In genomic region chr2:241399941-241400922, GRCh38 we compare ENCODE assay signal across 26 cellular contexts. TPM values are rescaled to one million over a fixed set of nuclear protein-coding genes. Genes with fewer than 3 reads are reported as not detected.
DNase-seq lines count a peak whose midpoint lies in the region; ATAC-seq, FAIRE-seq and TF ChIP-seq lines count a peak whose summit lies in the region.
"Had no signal": no experiment of that assay in that cellular context is flagged by ENCODE, and none has a peak within 500 bp of the region (broad histone marks: within the 10 kb centered on the region; RNA-seq: fewer than 3 reads in every experiment).

No MANE protein-coding gene starts in this region.

- H3K27ac ChIP-seq in RWPE2 (ENCODE audit: poor library complexity, severe bottlenecking) (no peak overlapping the region), HepG2 (ENCODE audit: extremely low read length, insufficient read depth, low read length) (no peak overlapping the region), transverse colon (peak overlapping the region; percentile 49 to 78 (median 64))
- H3K27ac ChIP-seq: neutrophil had no signal

- H3K9me3 ChIP-seq in RWPE2 (ENCODE audit: severe bottlenecking) (no peaks in the 10 kb centered on the region), HepG2 (ENCODE audit: low read length) (no peaks in the 10 kb centered on the region), transverse colon (no peaks in the 10 kb centered on the region)
- H3K9me3 ChIP-seq: neutrophil had no signal

- no peak overlapping the region for H2AFZ ChIP-seq in HepG2 (ENCODE audit: low read length)

- CTCF ChIA-PET in HepG2 (lab: Yijun Ruan, JAX; ENCODE audit: low intra/inter-chr PET ratio, low total read pairs) = no interaction called here

- no peaks in the 10 kb centered on the region for H3K4me1 Mint-ChIP-seq in stimulated activated effector memory CD8-positive, alpha-beta T cell treated with anti-CD3 and anti-CD28 coated beads, Interleukin-12 subunit alpha, Interleukin-12 subunit beta, amount 100 ng/mL, for 72 hours
- H3K4me1 Mint-ChIP-seq: activated CD8-positive, alpha-beta memory T cell treated with anti-CD3 and anti-CD28 coated beads, Interleukin-2, amount 10 ng/mL, durations not matched to agents 7 days and 5 days; activated naive CD4-positive, alpha-beta T cell treated with anti-CD3 and anti-CD28 coated beads, Interleukin-2, amount 10 ng/mL, durations not matched to agents 7 days and 5 days; CD8-positive, alpha-beta memory T cell; T-helper 17 cell had no signal

- H3K4me3 ChIP-seq in RWPE2 (ENCODE audit: severe bottlenecking) (no peak overlapping the region), HepG2 (replicated peaks in 1 of 3; ENCODE audit: insufficient read depth in 1 of 3, low read depth in 2 of 3, low read length in 3 of 3) (no peak overlapping the region), transverse colon (no peak overlapping the region)
- H3K4me3 ChIP-seq: lung had no signal

- no peak for TF ChIP-seq RAD21 in HepG2 (CRISPR knock-in tag; IDR thresholded peaks at IDR 0.05)

- POLR2A ChIA-PET in HepG2 (lab: Yijun Ruan, JAX) = no interaction called here

- no peak overlapping the region for H3K27ac Mint-ChIP-seq in stimulated activated effector memory CD8-positive, alpha-beta T cell treated with anti-CD3 and anti-CD28 coated beads, Interleukin-12 subunit alpha, Interleukin-12 subunit beta, amount 100 ng/mL, for 72 hours
- H3K27ac Mint-ChIP-seq: activated CD8-positive, alpha-beta memory T cell treated with anti-CD3 and anti-CD28 coated beads, Interleukin-2, amount 10 ng/mL, durations not matched to agents 7 days and 5 days; activated naive CD4-positive, alpha-beta T cell treated with anti-CD3 and anti-CD28 coated beads, Interleukin-2, amount 10 ng/mL, durations not matched to agents 7 days and 5 days; activated T-cell treated with anti-CD3 and anti-CD28 coated beads, Interleukin-2, amount 50 U/mL, for 72 hours; B cell; T-helper 17 cell had no signal

- no TSS peak for BruUV-seq in HepG2 (replicated peaks; lab: Mats Ljungman, UMichigan)

- H3K4me1 ChIP-seq in RWPE2 (ENCODE audit: insufficient read depth, poor library complexity, severe bottlenecking) (no peaks in the 10 kb centered on the region), HepG2 (ENCODE audit: insufficient read depth, low read length) (peaks cover 21% of the 10 kb centered on the region), transverse colon (peaks cover 0 to 28% (median 14%) of the 10 kb centered on the region in 4 donors)

- H3K4me3 Mint-ChIP-seq in stimulated activated effector memory CD8-positive, alpha-beta T cell treated with anti-CD3 and anti-CD28 coated beads, Interleukin-12 subunit alpha, Interleukin-12 subunit beta, amount 100 ng/mL, for 72 hours = no peak overlapping the region
- H3K4me3 Mint-ChIP-seq: activated CD8-positive, alpha-beta memory T cell treated with anti-CD3 and anti-CD28 coated beads, Interleukin-2, amount 10 ng/mL, durations not matched to agents 7 days and 5 days; activated naive CD4-positive, alpha-beta T cell treated with anti-CD3 and anti-CD28 coated beads, Interleukin-2, amount 10 ng/mL, durations not matched to agents 7 days and 5 days; activated T-cell treated with anti-CD3 and anti-CD28 coated beads, Interleukin-2, amount 50 U/mL, for 72 hours; B cell; CD8-positive, alpha-beta memory T cell; T-helper 17 cell had no signal

- ATAC-seq in RWPE2 (ENCODE audit: low read depth) (0 out of 3 replicates have a peak, but pooled peaks have one; percentile 25), HepG2 (peak; percentile 89), HG02623 (IDR thresholded peaks at IDR 0.05; ENCODE audit: unreplicated experiment) (no peak)
- no peak for ATAC-seq in stimulated activated effector memory CD8-positive, alpha-beta T cell treated with anti-CD3 and anti-CD28 coated beads, Interleukin-12 subunit alpha, Interleukin-12 subunit beta, amount 100 ng/mL, for 72 hours
- ATAC-seq: activated CD8-positive, alpha-beta memory T cell treated with anti-CD3 and anti-CD28 coated beads, Interleukin-2, amount 10 ng/mL, durations not matched to agents 7 days and 5 days; activated T-cell treated with anti-CD3 and anti-CD28 coated beads, Interleukin-2, amount 50 U/mL, for 72 hours; T-helper 17 cell had no signal

- no peak overlapping the region for H3K4me2 ChIP-seq in HepG2 (ENCODE audit: low read depth, low read length)

- TF ChIP-seq EP300 in HepG2 (IDR thresholded peaks at IDR 0.05; ENCODE audit: low read depth in 2 of 2, low read length in 2 of 2) = no peak
- no peak for TF ChIP-seq EP300 in HepG2 (CRISPR knock-in tag; IDR thresholded peaks at IDR 0.05; ENCODE audit: borderline replicate concordance)
- TF ChIP-seq EP300 in transverse colon (IDR thresholded peaks at IDR 0.05; ENCODE audit: low read depth) = no peak

- H3K36me3 Mint-ChIP-seq in stimulated activated effector memory CD8-positive, alpha-beta T cell treated with anti-CD3 and anti-CD28 coated beads, Interleukin-12 subunit alpha, Interleukin-12 subunit beta, amount 100 ng/mL, for 72 hours = peaks cover 7% of the 10 kb centered on the region
- H3K36me3 Mint-ChIP-seq: activated naive CD4-positive, alpha-beta T cell treated with anti-CD3 and anti-CD28 coated beads, Interleukin-2, amount 10 ng/mL, durations not matched to agents 7 days and 5 days had no signal

- in situ Hi-C loops in HepG2 (cut with HindIII; ENCODE audit: extremely low pct_ligation_motif_present, low pct_unique_long_range_greater_than_20kb) (no loop called here), transverse colon (cut with MboI; ENCODE audit: low pct_ligation_motif_present in 1 of 4, low pct_unique_long_range_greater_than_20kb in 1 of 4, low sequenced_read_pairs in 3 of 4) (no loop called here)

- no peak for TF ChIP-seq CTCF in RWPE2 (IDR thresholded peaks at IDR 0.05; ENCODE audit: poor library complexity, severe bottlenecking)
- TF ChIP-seq CTCF in HepG2 (CRISPR knock-in tag; IDR thresholded peaks at IDR 0.05) = no peak
- no peak for TF ChIP-seq CTCF in transverse colon (IDR thresholded peaks at IDR 0.05)

- H3K9me3 Mint-ChIP-seq in stimulated activated effector memory CD8-positive, alpha-beta T cell treated with anti-CD3 and anti-CD28 coated beads, Interleukin-12 subunit alpha, Interleukin-12 subunit beta, amount 100 ng/mL, for 72 hours = no peaks in the 10 kb centered on the region
- H3K9me3 Mint-ChIP-seq: activated naive CD4-positive, alpha-beta T cell treated with anti-CD3 and anti-CD28 coated beads, Interleukin-2, amount 10 ng/mL, durations not matched to agents 7 days and 5 days; activated T-cell treated with anti-CD3 and anti-CD28 coated beads, Interleukin-2, amount 50 U/mL, for 72 hours; CD8-positive, alpha-beta memory T cell had no signal

- H3K27me3 ChIP-seq in RWPE2 (ENCODE audit: insufficient read depth, poor library complexity, severe bottlenecking) (no peaks in the 10 kb centered on the region), HepG2 (ENCODE audit: control insufficient read depth in 1 of 2, insufficient read depth in 2 of 2, low read length in 2 of 2) (no peaks in the 10 kb centered on the region), transverse colon (no peaks in the 10 kb centered on the region)
- H3K27me3 ChIP-seq: neutrophil had no signal

- H4K20me1 ChIP-seq in HepG2 (ENCODE audit: insufficient read depth, low read length) = peaks cover 7% of the 10 kb centered on the region; the same call in 1 of the 2 replicates

- intact Hi-C loops in HepG2 (cut with micrococcal nuclease; ENCODE audit: unreplicated experiment) (no loop called here), transverse colon (cut with DNase I; ENCODE audit: low total_unique reads) (no loop called here)

- TF ChIP-seq POLR2A in HepG2 (IDR thresholded peaks at IDR 0.05; ENCODE audit: insufficient read depth in 1 of 2, low read depth in 2 of 2, low read length in 2 of 2) = no peak
- TF ChIP-seq POLR2A in transverse colon (IDR thresholded peaks at IDR 0.05) = peak; percentile 29

- WGBS in HepG2 (ENCODE audit: low lambda C conversion rate) = 63% methylated on average over 10 of the region's 10 CpGs
- WGBS in transverse colon (ENCODE audit: low coverage in 1 of 2), 2 donors = 46% methylated on average over 10 of the region's 10 CpGs; no CpG with 5 or more reads in 1 of the 2 donors

- H3K9ac ChIP-seq in HepG2 (ENCODE audit: insufficient read depth, low read depth, low read length) = no peak overlapping the region

- FAIRE-seq in HepG2 (lab: Jason Lieb, UNC) = peak; percentile 76
- FAIRE-seq: endometrium, H54, kidney, RCC 7860, urothelium cell line had no signal

- H3K79me2 ChIP-seq in HepG2 (ENCODE audit: insufficient read depth, low read length) = peaks cover 2% of the 10 kb centered on the region

- DNase-seq in NCI-H2227 treated with DMSO at 0.1 percent for 48 hours (lab: John Stamatoyannopoulos, UW) (peak; percentile 9), NCI-H2227 (lab: John Stamatoyannopoulos, UW; ENCODE audit: unreplicated experiment) (no peak), RWPE2 (ENCODE audit: low spot score) (no peak), HepG2 (ENCODE audit: low spot score) (peak; percentile 16), transverse colon (peak; percentile 69), superior temporal gyrus (ENCODE audit: extremely low spot score) (no peak)
- DNase-seq in stimulated activated effector memory CD8-positive, alpha-beta T cell treated with anti-CD3 and anti-CD28 coated beads, Interleukin-12 subunit alpha, Interleukin-12 subunit beta, amount 100 ng/mL, for 72 hours (ENCODE audit: low spot score in 2 of 2) = no peak
- DNase-seq: activated CD4-positive, alpha-beta T cell treated with anti-CD3 and anti-CD28 coated beads, Interleukin-2, amount 50 U/mL, for 1 hour; activated CD8-positive, alpha-beta memory T cell treated with anti-CD3 and anti-CD28 coated beads, Interleukin-2, amount 10 ng/mL, durations not matched to agents 7 days and 5 days; activated naive CD4-positive, alpha-beta T cell treated with anti-CD3 and anti-CD28 coated beads, Interleukin-2, amount 10 ng/mL, durations not matched to agents 7 days and 5 days; activated T-cell treated with anti-CD3 and anti-CD28 coated beads, Interleukin-2, amount 50 U/mL, for 72 hours; amniotic stem cell; CD8-positive, alpha-beta memory T cell; DMS53; kidney; NCI-H187 treated with DMSO at 0.1 percent for 48 hours; substantia nigra; T-helper 17 cell had no signal

- H3K36me3 ChIP-seq in RWPE2 (ENCODE audit: low read depth) = 0 out of 2 replicates have a peak, but pooled peaks cover 4% of the 10 kb centered on the region
- peaks cover 6 to 9% of the 10 kb centered on the region in 2 experiments for H3K36me3 ChIP-seq in HepG2 (replicated peaks in 1 of 2; ENCODE audit: control insufficient read depth in 1 of 2, insufficient read depth in 2 of 2, low read length in 2 of 2)
- peaks cover 0 to 12% (median 0%) of the 10 kb centered on the region in 4 donors for H3K36me3 ChIP-seq in transverse colon
- H3K36me3 ChIP-seq: neutrophil had no signal

RNA-seq across cellular contexts. Expression of gene FARP2, which starts 44.1 kb away (rescaled TPM):
- total RNA-seq in HepG2 (2016; rRNA removed; fragmentation: Illumina TruSeq; extraction: Trizol) (43.3 and 45.4 TPM in 2 replicates), transverse colon (100 to 1,000 TPM in 3 of 4 donors, 10 to 100 TPM in 1; 96.5 to 164 (median 136) TPM)
- total RNA-seq in HepG2 (2016; cell fraction: cytosol; rRNA removed; fragmentation: Illumina TruSeq; extraction: Trizol; ENCODE audit: low read depth) = 60.7 and 66.0 TPM in 2 replicates
- total RNA-seq in HepG2 (2016; cell fraction: insoluble cytoplasmic fraction; rRNA removed; fragmentation: Illumina TruSeq; extraction: Trizol) = 39.9 and 41.1 TPM in 2 replicates
- total RNA-seq in HepG2 (2016; cell fraction: membrane; rRNA removed; fragmentation: Illumina TruSeq; extraction: Trizol) = 26.8 and 27.2 TPM in 2 replicates
- total RNA-seq in HepG2 (2016; cell fraction: nucleus; rRNA removed; fragmentation: Illumina TruSeq; extraction: Trizol) = 40.7 and 47.5 TPM in 2 replicates
- 28.0 and 29.5 TPM in 2 replicates for polyA plus RNA-seq in HepG2 (2011; rRNA removed)
- polyA plus RNA-seq in HepG2 (2011; cell fraction: cytosol; rRNA removed) = 14.2 and 16.0 TPM in 2 replicates
- 67.3 and 75.5 TPM in 2 replicates for polyA plus RNA-seq in HepG2 (2011; cell fraction: nucleus; rRNA removed)
- polyA plus RNA-seq in HepG2 (2012) = 28.7 and 33.3 TPM in 2 replicates
- 3.3 and 4.4 TPM in 2 replicates for polyA plus RNA-seq in HepG2 (2016; cell fraction: cytosol; fragmentation: Illumina TruSeq; extraction: Trizol; ENCODE audit: low read depth)
- 24.1 and 27.0 TPM in 2 replicates for polyA plus RNA-seq in HepG2 (2016; cell fraction: insoluble cytoplasmic fraction; fragmentation: Illumina TruSeq; extraction: Trizol; ENCODE audit: low read depth)
- 6.7 and 9.3 TPM in 2 replicates for polyA plus RNA-seq in HepG2 (2016; cell fraction: membrane; fragmentation: Illumina TruSeq; extraction: Trizol; ENCODE audit: low read depth)
- 43.0 and 49.1 TPM in 2 replicates for polyA plus RNA-seq in HepG2 (2016; cell fraction: nucleus; fragmentation: Illumina TruSeq; extraction: Trizol; ENCODE audit: insufficient read depth, low read depth)
- polyA minus RNA-seq in HepG2 (2011; rRNA and poly(A)+ RNA removed; ENCODE audit: low replicate concordance) = 62.3 and 67.5 TPM in 2 replicates
- 23.7 and 25.8 TPM in 2 replicates for polyA minus RNA-seq in HepG2 (2011; cell fraction: cytosol; rRNA and poly(A)+ RNA removed)
- polyA minus RNA-seq in HepG2 (2011; cell fraction: nucleus; rRNA and poly(A)+ RNA removed) = 56.9 and 62.9 TPM in 2 replicates

Comparison
In these comparisons a context has a peak if more than half of its experiments do, and no peak if none do; other contexts are left out.
1. DNase-seq: peak in NCI-H2227 treated with DMSO at 0.1 percent for 48 hours (single experiment), HepG2 (single experiment) and transverse colon (single experiment); none in NCI-H2227 (single experiment), RWPE2 (single experiment), superior temporal gyrus (single experiment) and stimulated activated effector memory CD8-positive, alpha-beta T cell treated with anti-CD3 and anti-CD28 coated beads, Interleukin-12 subunit alpha, Interleukin-12 subunit beta, amount 100 ng/mL, for 72 hours (0 of 2).
2. ATAC-seq: peak in RWPE2 (single experiment) and HepG2 (single experiment); none in HG02623 (single experiment) and stimulated activated effector memory CD8-positive, alpha-beta T cell treated with anti-CD3 and anti-CD28 coated beads, Interleukin-12 subunit alpha, Interleukin-12 subunit beta, amount 100 ng/mL, for 72 hours (single experiment).
3. H3K27ac ChIP-seq: peak in transverse colon (4 of 4); none in RWPE2 (single experiment) and HepG2 (single experiment).